In the genomic region with DNA sequence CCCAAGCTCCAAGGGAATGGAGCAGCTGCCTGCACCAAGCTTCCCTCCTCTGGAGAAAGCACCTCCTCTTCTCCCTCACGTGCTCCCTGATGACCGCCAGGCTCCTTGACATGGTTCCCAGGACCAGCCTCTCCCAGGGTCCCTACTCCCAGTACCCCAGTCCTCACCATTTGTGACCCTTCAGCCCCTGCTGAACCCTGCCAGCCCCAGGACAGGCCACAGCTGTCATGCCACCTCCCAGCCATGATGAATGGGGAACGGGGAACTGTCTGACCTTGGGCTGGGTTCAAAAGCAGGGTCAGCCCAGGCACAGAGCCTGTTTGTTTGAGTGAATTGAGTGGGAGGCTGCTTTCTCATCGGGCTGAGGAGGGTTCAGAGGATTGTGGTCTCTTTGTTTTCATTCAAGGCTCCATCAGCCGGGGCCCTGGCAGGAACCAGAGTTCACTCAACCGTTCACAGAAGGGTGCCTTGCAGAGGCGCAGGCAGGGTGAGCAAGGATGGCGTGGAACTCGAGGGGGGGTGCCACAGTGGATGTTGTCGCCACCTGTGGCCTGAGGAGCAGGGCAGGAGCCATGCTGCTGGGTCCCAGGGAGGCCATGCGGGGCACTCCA, we compare ENCODE assay signal across 14 cellular contexts.
"Had no signal": no experiment of that assay in that cellular context is flagged by ENCODE, and none has a peak within 500 bp of the region (broad histone marks: within the 10 kb centered on the region; RNA-seq: fewer than 3 reads in every experiment).

No MANE protein-coding gene starts in this region.

- H3K4me3 Mint-ChIP-seq: activated B cell treated with CpG ODN at 0.5 μM for 24 hours; activated CD8-positive, alpha-beta T cell treated with anti-CD3 and anti-CD28 coated beads for 36 hours; activated naive CD8-positive, alpha-beta T cell treated with anti-CD3 and anti-CD28 coated beads, Interleukin-2, amount 50 U/mL, for 24 hours; dendritic cell treated with granulocyte-macrophage colony-stimulating factor and Interleukin-4, amounts not matched to agents 40 ng/mL and 50 ng/mL, for 4 days had no signal

- H3K36me3 ChIP-seq: transverse colon had no signal

- ATAC-seq: activated CD8-positive, alpha-beta T cell treated with anti-CD3 and anti-CD28 coated beads for 36 hours; activated naive CD8-positive, alpha-beta T cell treated with anti-CD3 and anti-CD28 coated beads, Interleukin-2, amount 50 U/mL, for 24 hours had no signal

- H3K4me2 ChIP-seq: smooth muscle cell had no signal

- H3K27me3 Mint-ChIP-seq: activated CD8-positive, alpha-beta T cell treated with anti-CD3 and anti-CD28 coated beads for 36 hours had no signal

- H3K4me3 ChIP-seq: lung, smooth muscle cell, transverse colon had no signal

- DNase-seq: activated B cell treated with CpG ODN at 0.5 μM for 24 hours; activated CD4-positive, alpha-beta T cell treated with anti-CD3 and anti-CD28 coated beads for 48 hours; activated CD8-positive, alpha-beta memory T cell treated with anti-CD3 and anti-CD28 coated beads, Interleukin-2, amount 50 U/mL, for 4 hours; activated CD8-positive, alpha-beta T cell treated with anti-CD3 and anti-CD28 coated beads for 36 hours; activated naive CD4-positive, alpha-beta T cell; activated naive CD8-positive, alpha-beta T cell treated with anti-CD3 and anti-CD28 coated beads, Interleukin-2, amount 50 U/mL, for 24 hours; cerebellar nuclear complex; effector memory CD4-positive, alpha-beta T cell; foreskin melanocyte; T-helper 2 cell; transverse colon had no signal

- H3K27ac ChIP-seq: transverse colon had no signal

- H3K4me1 Mint-ChIP-seq: activated B cell treated with CpG ODN at 0.5 μM for 24 hours; activated naive CD8-positive, alpha-beta T cell treated with anti-CD3 and anti-CD28 coated beads, Interleukin-2, amount 50 U/mL, for 24 hours had no signal

- H3K9me3 ChIP-seq: transverse colon had no signal

- H3K27ac Mint-ChIP-seq: activated B cell treated with CpG ODN at 0.5 μM for 24 hours; activated CD8-positive, alpha-beta T cell treated with anti-CD3 and anti-CD28 coated beads for 36 hours; activated naive CD8-positive, alpha-beta T cell treated with anti-CD3 and anti-CD28 coated beads, Interleukin-2, amount 50 U/mL, for 24 hours; dendritic cell treated with granulocyte-macrophage colony-stimulating factor and Interleukin-4, amounts not matched to agents 40 ng/mL and 50 ng/mL, for 4 days had no signal

- H3K9me3 Mint-ChIP-seq: activated B cell treated with CpG ODN at 0.5 μM for 24 hours; activated CD8-positive, alpha-beta T cell treated with anti-CD3 and anti-CD28 coated beads for 36 hours; activated naive CD8-positive, alpha-beta T cell treated with anti-CD3 and anti-CD28 coated beads, Interleukin-2, amount 50 U/mL, for 24 hours; dendritic cell treated with granulocyte-macrophage colony-stimulating factor and Interleukin-4, amounts not matched to agents 40 ng/mL and 50 ng/mL, for 4 days had no signal

- H3K27me3 ChIP-seq: transverse colon had no signal

- H3K4me1 ChIP-seq: transverse colon had no signal
